19 cellular contexts compared by ENCODE assay signal in genomic region chr18:28820353-28820752, GRCh38.
"Had no signal": no experiment of that assay in that cellular context is flagged by ENCODE, and none has a peak within 500 bp of the region (broad histone marks: within the 10 kb centered on the region; RNA-seq: fewer than 3 reads in every experiment).

No MANE protein-coding gene starts in this region.

- H3K27ac ChIP-seq: dorsolateral prefrontal cortex, left lung, neural progenitor cell, parathyroid adenoma, right lobe of liver, suprapubic skin, transverse colon, upper lobe of right lung, uterus had no signal

- DNase-seq: dorsolateral prefrontal cortex; effector CD4-positive, alpha-beta T cell; kidney; left cardiac atrium; left lung; mesendoderm; midbrain; naive thymus-derived CD4-positive, alpha-beta T cell; right lobe of liver; small intestine; stimulated activated CD4-positive, alpha-beta T cell treated with anti-CD3 and anti-CD28 coated beads, Interleukin-15, amount 100 ng/mL, for 24 hours; stimulated activated CD4-positive, alpha-beta T cell treated with anti-CD3 and anti-CD28 coated beads, Interleukin-2, amount 100 ng/mL, for 48 hours; stimulated activated naive B cell treated with anti-CD40 and anti-IgM and Interleukin-4, amounts not matched to agents 10 μg/mL and 1 μg/mL and 100 μg/mL, for 72 hours; transverse colon; upper lobe of right lung; uterus had no signal

- H3K36me3 ChIP-seq: left lung, neural progenitor cell, right lobe of liver, suprapubic skin, transverse colon, upper lobe of right lung, uterus had no signal

- H3K9me3 ChIP-seq: right lobe of liver, suprapubic skin, upper lobe of right lung, uterus had no signal

- H3K27me3 ChIP-seq: dorsolateral prefrontal cortex, left lung, neural progenitor cell, right lobe of liver, suprapubic skin, transverse colon, upper lobe of right lung, uterus had no signal

- H3K4me3 ChIP-seq: dorsolateral prefrontal cortex, left lung, neural progenitor cell, right lobe of liver, suprapubic skin, transverse colon, upper lobe of right lung, uterus had no signal

- H3K4me1 ChIP-seq: left lung, neural progenitor cell, parathyroid adenoma, right lobe of liver, suprapubic skin, transverse colon, upper lobe of right lung, uterus had no signal
